16 cellular contexts compared by ENCODE assay signal in the genomic region with DNA sequence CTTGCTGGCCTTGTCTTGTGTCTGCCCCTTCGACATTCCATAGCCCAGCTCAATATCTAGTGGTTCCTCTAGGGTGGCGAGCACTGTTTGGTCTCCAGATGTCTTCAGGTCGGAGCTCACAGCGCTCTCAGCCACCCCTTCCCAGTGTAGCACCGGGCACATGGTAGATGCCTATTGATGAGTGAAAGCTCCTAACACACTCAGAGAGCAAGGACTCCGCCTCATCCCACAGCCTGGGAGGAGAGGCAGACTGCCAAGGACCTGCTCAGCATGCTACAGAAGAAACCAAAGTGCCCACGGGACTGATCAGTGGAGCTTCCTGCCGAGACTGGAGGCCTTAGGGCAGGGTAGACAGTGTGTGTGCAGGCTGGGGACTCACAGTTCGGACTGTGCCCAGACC. TPM values are rescaled to one million over a fixed set of nuclear protein-coding genes. Genes with fewer than 3 reads are reported as not detected.
DNase-seq lines count a peak whose midpoint lies in the region; ATAC-seq and TF ChIP-seq lines count a peak whose summit lies in the region.
"Had no signal": no experiment of that assay in that cellular context is flagged by ENCODE, and none has a peak within 500 bp of the region (broad histone marks: within the 10 kb centered on the region; RNA-seq: fewer than 3 reads in every experiment).

No MANE protein-coding gene starts in this region.

- no peaks in the 10 kb centered on the region for H4K20me1 ChIP-seq in neural progenitor cell (ENCODE audit: low read depth)

- no peak overlapping the region for H3K4me3 ChIP-seq in neural progenitor cell
- H3K4me3 ChIP-seq: gastrocnemius medialis, skin epidermis, thoracic aorta had no signal

- in situ Hi-C loops in G401 (cut with HindIII; ENCODE audit: low sequenced_read_pairs), result no loop called here

- H3K27ac ChIP-seq in neural progenitor cell, result no peak overlapping the region
- H3K27ac ChIP-seq: gastrocnemius medialis, skin epidermis, thoracic aorta had no signal

- H3F3A ChIP-seq in neural progenitor cell (ENCODE audit: low read depth), result no peaks in the 10 kb centered on the region

- no peak overlapping the region for H3K9ac ChIP-seq in neural progenitor cell

- no peak overlapping the region for H3K4me3 Mint-ChIP-seq in neural progenitor cell
- H3K4me3 Mint-ChIP-seq in activated T-helper 17 cell treated with anti-CD3 and anti-CD28 coated beads, Interleukin-2, amount 50 U/mL, for 72 hours, result no peak overlapping the region
- H3K4me3 Mint-ChIP-seq: CD8-positive, alpha-beta memory T cell; natural killer cell treated with Interleukin-12 subunit alpha and Interleukin-12 subunit beta and Interleukin-15 and Interleukin-18, amount 100 ng/mL, for 72 hours had no signal

- peaks cover 15% of the 10 kb centered on the region for H3K27me3 Mint-ChIP-seq in neural progenitor cell (ENCODE audit: insufficient read depth, low read depth)
- H3K27me3 Mint-ChIP-seq in activated T-helper 17 cell treated with anti-CD3 and anti-CD28 coated beads, Interleukin-2, amount 50 U/mL, for 72 hours, result no peaks in the 10 kb centered on the region
- H3K27me3 Mint-ChIP-seq: natural killer cell treated with Interleukin-12 subunit alpha and Interleukin-12 subunit beta and Interleukin-15 and Interleukin-18, amount 100 ng/mL, for 72 hours had no signal

- H3K4me1 Mint-ChIP-seq in neural progenitor cell, result peaks cover 25% of the 10 kb centered on the region
- no peaks in the 10 kb centered on the region for H3K4me1 Mint-ChIP-seq in activated T-helper 17 cell treated with anti-CD3 and anti-CD28 coated beads, Interleukin-2, amount 50 U/mL, for 72 hours
- H3K4me1 Mint-ChIP-seq: CD8-positive, alpha-beta memory T cell had no signal

- no peaks in the 10 kb centered on the region for H3K4me1 ChIP-seq in neural progenitor cell

- ATAC-seq in HG03342 (IDR thresholded peaks at IDR 0.05; ENCODE audit: unreplicated experiment) (no peak), GM18520 (IDR thresholded peaks at IDR 0.05; ENCODE audit: unreplicated experiment) (no peak)
- no peak for ATAC-seq in activated T-helper 17 cell treated with anti-CD3 and anti-CD28 coated beads, Interleukin-2, amount 50 U/mL, for 72 hours (replicated peaks)
- ATAC-seq: gastrocnemius medialis; natural killer cell treated with Interleukin-12 subunit alpha and Interleukin-12 subunit beta and Interleukin-15 and Interleukin-18, amount 100 ng/mL, for 72 hours had no signal

- no peaks in the 10 kb centered on the region for H3K27me3 ChIP-seq in neural progenitor cell
- H3K27me3 ChIP-seq: gastrocnemius medialis had no signal

- H2AFZ ChIP-seq in neural progenitor cell (replicated peaks), result no peak overlapping the region

- peak overlapping the region; percentile 17 for H3K27ac Mint-ChIP-seq in neural progenitor cell
- H3K27ac Mint-ChIP-seq in activated T-helper 17 cell treated with anti-CD3 and anti-CD28 coated beads, Interleukin-2, amount 50 U/mL, for 72 hours, result no peak overlapping the region
- H3K27ac Mint-ChIP-seq: activated T-helper 2 cell treated with anti-CD3 and anti-CD28 coated beads, Interferon-gamma antibody, Interleukin-2, Interleukin-4, amounts not matched to agents 10 μg/mL and 5 μg/mL and 100 μg/mL, durations not matched to agents 14 hours and 24 hours and 36 hours; CD8-positive, alpha-beta memory T cell; natural killer cell treated with Interleukin-12 subunit alpha and Interleukin-12 subunit beta and Interleukin-15 and Interleukin-18, amount 100 ng/mL, for 72 hours had no signal

- H3K36me3 Mint-ChIP-seq in neural progenitor cell, result no peaks in the 10 kb centered on the region
- H3K36me3 Mint-ChIP-seq in activated T-helper 17 cell treated with anti-CD3 and anti-CD28 coated beads, Interleukin-2, amount 50 U/mL, for 72 hours (ENCODE audit: low read depth), result no peaks in the 10 kb centered on the region
- H3K36me3 Mint-ChIP-seq: natural killer cell treated with Interleukin-12 subunit alpha and Interleukin-12 subunit beta and Interleukin-15 and Interleukin-18, amount 100 ng/mL, for 72 hours had no signal

- no peaks in the 10 kb centered on the region for H3K79me2 ChIP-seq in neural progenitor cell (ENCODE audit: low read depth)

- H3K4me2 ChIP-seq in neural progenitor cell, result no peak overlapping the region

- H3K36me3 ChIP-seq in neural progenitor cell, result no peaks in the 10 kb centered on the region
- H3K36me3 ChIP-seq: gastrocnemius medialis, thoracic aorta had no signal

- no peaks in the 10 kb centered on the region for H3K9me3 ChIP-seq in neural progenitor cell (ENCODE audit: low read depth)
- H3K9me3 ChIP-seq: gastrocnemius medialis, thoracic aorta had no signal

- no peaks in the 10 kb centered on the region for H3K9me3 Mint-ChIP-seq in neural progenitor cell
- H3K9me3 Mint-ChIP-seq in activated T-helper 17 cell treated with anti-CD3 and anti-CD28 coated beads, Interleukin-2, amount 50 U/mL, for 72 hours, result no peaks in the 10 kb centered on the region
- H3K9me3 Mint-ChIP-seq: activated T-helper 2 cell treated with anti-CD3 and anti-CD28 coated beads, Interferon-gamma antibody, Interleukin-2, Interleukin-4, amounts not matched to agents 10 μg/mL and 5 μg/mL and 100 μg/mL, durations not matched to agents 14 hours and 24 hours and 36 hours; CD8-positive, alpha-beta memory T cell; natural killer cell treated with Interleukin-12 subunit alpha and Interleukin-12 subunit beta and Interleukin-15 and Interleukin-18, amount 100 ng/mL, for 72 hours had no signal

- peak; percentile 62 for DNase-seq in G401 (ENCODE audit: low spot score)
- DNase-seq in NCI-H2196 (lab: John Stamatoyannopoulos, UW; ENCODE audit: unreplicated experiment), result peak; percentile 55
- peak; percentile 51 for DNase-seq in cerebellar cortex (ENCODE audit: low spot score)
- no peak for DNase-seq in neural progenitor cell (ENCODE audit: low spot score)
- no peak for DNase-seq in activated CD4-positive, CD25-positive, alpha-beta regulatory T cell (lab: John Stamatoyannopoulos, UW)
- DNase-seq: CD8-positive, alpha-beta memory T cell; gastrocnemius medialis; kidney glomerular epithelial cell; NCI-H774 had no signal

- TF ChIP-seq CTCF in neural progenitor cell (IDR thresholded peaks at IDR 0.05), result no peak

RNA-seq across cellular contexts. Expression of a gene that starts 10.9 kb away (rescaled TPM):
- 0.06 TPM in 1 of 2 replicates, not detected in the other for total RNA-seq in G401 (2014; rRNA removed; shearing (Covaris generic))
- total RNA-seq in neural progenitor cell (ENCODE audit: low replicate concordance), result 4.5 and 13.7 TPM in 2 replicates
- total RNA-seq in activated T-helper 17 cell treated with anti-CD3 and anti-CD28 coated beads, Interleukin-2, amount 50 U/mL, for 72 hours, result not detected
- total RNA-seq: CD8-positive, alpha-beta memory T cell; natural killer cell treated with Interleukin-12 subunit alpha and Interleukin-12 subunit beta and Interleukin-15 and Interleukin-18, amount 100 ng/mL, for 72 hours had no signal

RNA-seq across cellular contexts. Expression of a gene that starts 51.5 kb away (rescaled TPM):
- not detected in 2 replicates for total RNA-seq in G401 (2014; rRNA removed; shearing (Covaris generic))
- total RNA-seq in neural progenitor cell (ENCODE audit: low replicate concordance), result not detected in 2 replicates
- total RNA-seq in activated T-helper 17 cell treated with anti-CD3 and anti-CD28 coated beads, Interleukin-2, amount 50 U/mL, for 72 hours, result under 1 TPM; 0.05 to 0.06 TPM
- total RNA-seq: activated T-helper 2 cell treated with anti-CD3 and anti-CD28 coated beads, Interferon-gamma antibody, Interleukin-2, Interleukin-4, amounts not matched to agents 10 μg/mL and 5 μg/mL and 100 μg/mL, durations not matched to agents 14 hours and 24 hours and 36 hours; CD8-positive, alpha-beta memory T cell; gastrocnemius medialis; natural killer cell treated with Interleukin-12 subunit alpha and Interleukin-12 subunit beta and Interleukin-15 and Interleukin-18, amount 100 ng/mL, for 72 hours; thoracic aorta had no signal

Comparison
In these comparisons a context has a peak if more than half of its experiments do, and no peak if none do; other contexts are left out.
1. DNase-seq: peak in G401 (single experiment), NCI-H2196 (single experiment) and cerebellar cortex (single experiment); none in neural progenitor cell (single experiment) and activated CD4-positive, CD25-positive, alpha-beta regulatory T cell (0 of 4).